11 cellular contexts compared by ENCODE assay signal in genomic region chr4:79367111-79367510, GRCh38. TPM values are rescaled to one million over a fixed set of nuclear protein-coding genes. Genes with fewer than 3 reads are reported as not detected.
"Had no signal": no experiment of that assay in that cellular context is flagged by ENCODE, and none has a peak within 500 bp of the region (broad histone marks: within the 10 kb centered on the region; RNA-seq: fewer than 3 reads in every experiment).

No MANE protein-coding gene starts in this region.

- H3K4me3 ChIP-seq: GM23248, GM23338, HAP-1 had no signal

- H3K9ac ChIP-seq: GM23248 had no signal

- H3K4me1 Mint-ChIP-seq: GM23338, H9 had no signal

- H3K4me3 Mint-ChIP-seq: GM23338, H9, HFFc6 had no signal

- H3K9me3 Mint-ChIP-seq: GM23338, H9, HFFc6 had no signal

- H3K4me1 ChIP-seq: HAP-1 had no signal

- ATAC-seq: GM23338, HCT116 had no signal

- H3K4me2 ChIP-seq: GM23338 had no signal

- DNase-seq: GM23248, GOT3, H7, H9, HCEC 1CT, HFFc6 had no signal

- H3K9me3 ChIP-seq: HAP-1 had no signal

- H2AFZ ChIP-seq: GM23248, GM23338 had no signal

- H3K36me3 ChIP-seq: HAP-1 had no signal

- H3K27ac Mint-ChIP-seq: GM23338, H9, HFFc6 had no signal

- H3K27ac ChIP-seq: GM23248 had no signal

RNA-seq across cellular contexts. Expression of gene GK2, which starts 40.9 kb away (rescaled TPM):
- total RNA-seq: GM23248, GM23338, H1, H4, H7, H9, HFFc6 had no signal
- polyA plus RNA-seq: GM23248, GM23338, H1 had no signal

RNA-seq across cellular contexts. Expression of gene NAA11, which starts 41.2 kb away (rescaled TPM):
- total RNA-seq: GM23248, GM23338, H1, H7, H9, HFFc6 had no signal
- polyA plus RNA-seq: GM23248, GM23338, H1 had no signal
